Comparison of ENCODE assay signal across 8 cellular contexts in the genomic region with DNA sequence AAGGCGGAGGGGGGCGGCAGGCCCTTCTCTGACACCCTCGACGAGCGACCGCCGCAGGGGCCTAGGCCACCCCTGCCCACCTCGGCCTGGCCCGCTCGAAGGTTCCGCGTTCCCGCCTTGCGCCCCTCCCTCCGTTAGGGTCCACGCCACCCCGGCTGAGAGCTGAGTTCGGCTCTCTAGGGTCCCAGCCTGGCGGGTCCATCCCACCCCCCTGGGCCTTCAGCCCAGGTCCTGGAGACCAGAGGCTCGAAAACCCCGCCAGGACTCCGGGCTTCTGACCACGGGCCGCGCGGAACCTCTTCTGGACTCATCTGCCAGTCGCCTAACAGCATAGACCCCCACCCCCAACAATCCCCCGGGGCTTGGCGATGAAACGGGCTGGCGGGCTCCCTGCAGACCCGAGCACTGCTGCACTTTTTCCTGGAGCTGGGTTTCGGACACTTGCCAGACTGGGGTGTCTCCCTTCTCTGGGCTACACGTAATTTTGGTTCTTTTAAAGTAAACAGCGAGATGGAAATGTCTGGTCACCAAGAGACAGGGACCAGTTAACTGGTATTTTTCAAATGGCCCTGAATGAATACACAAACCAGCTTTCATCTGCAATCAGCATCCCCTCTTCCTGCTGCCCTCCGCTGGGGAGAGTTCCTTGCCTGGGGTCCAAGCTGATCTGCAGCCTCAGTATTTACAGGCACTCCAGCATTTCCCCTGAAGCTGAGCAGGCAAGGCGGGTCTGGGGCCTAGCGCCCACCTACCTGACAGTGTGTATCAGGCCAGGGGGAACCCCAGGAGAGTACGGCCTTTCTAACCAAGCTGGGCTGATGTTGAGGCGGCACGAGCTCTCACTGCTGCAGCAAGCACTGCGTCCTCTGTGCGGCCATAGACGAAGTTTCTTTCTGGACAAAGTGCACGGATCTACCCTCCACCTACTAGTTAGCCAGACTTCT. TPM values are rescaled to one million over a fixed set of nuclear protein-coding genes. Genes with fewer than 3 reads are reported as not detected.
DNase-seq lines count a peak whose midpoint lies in the region; ATAC-seq and TF ChIP-seq lines count a peak whose summit lies in the region.

No MANE protein-coding gene starts in this region.

- peaks cover 35% of the 10 kb centered on the region for H3K36me3 Mint-ChIP-seq in activated CD4-positive, alpha-beta T cell treated with anti-CD3 and anti-CD28 coated beads, Interleukin-2, amount 10 ng/mL, durations not matched to agents 24 days and 14 days (ENCODE audit: low read depth)
- peaks cover 14% of the 10 kb centered on the region for H3K36me3 Mint-ChIP-seq in activated naive CD8-positive, alpha-beta T cell treated with anti-CD3 and anti-CD28 coated beads, Interleukin-2, amount 50 U/mL, for 24 hours (ENCODE audit: low read depth)

- DNase-seq in activated CD4-positive, alpha-beta T cell treated with anti-CD3 and anti-CD28 coated beads, Interleukin-2, amount 10 ng/mL, durations not matched to agents 24 days and 14 days, result no peak
- DNase-seq in activated CD4-positive, alpha-beta T cell treated with anti-CD3 and anti-CD28 coated beads for 4 hours, result no peak
- DNase-seq in activated naive CD8-positive, alpha-beta T cell treated with anti-CD3 and anti-CD28 coated beads, Interleukin-2, amount 50 U/mL, for 24 hours, result no peak
- DNase-seq in left lobe of liver (ENCODE audit: low spot score), result peak; percentile 62
- no peak for DNase-seq in thoracic aorta (ENCODE audit: low spot score)
- no peak for DNase-seq in activated CD8-positive, alpha-beta memory T cell treated with anti-CD3 and anti-CD28 coated beads for 24 hours

- H3K4me3 Mint-ChIP-seq in activated CD4-positive, alpha-beta T cell treated with anti-CD3 and anti-CD28 coated beads, Interleukin-2, amount 10 ng/mL, durations not matched to agents 24 days and 14 days, result peak overlapping the region; percentile 72
- H3K4me3 Mint-ChIP-seq in activated naive CD8-positive, alpha-beta T cell treated with anti-CD3 and anti-CD28 coated beads, Interleukin-2, amount 50 U/mL, for 24 hours, result peak overlapping the region; percentile 12

- TF ChIP-seq CTCF in thoracic aorta (IDR thresholded peaks at IDR 0.05), result no peak

- H3K27me3 Mint-ChIP-seq in activated CD4-positive, alpha-beta T cell treated with anti-CD3 and anti-CD28 coated beads, Interleukin-2, amount 10 ng/mL, durations not matched to agents 24 days and 14 days, result no peaks in the 10 kb centered on the region
- no peaks in the 10 kb centered on the region for H3K27me3 Mint-ChIP-seq in activated naive CD8-positive, alpha-beta T cell treated with anti-CD3 and anti-CD28 coated beads, Interleukin-2, amount 50 U/mL, for 24 hours

- peaks cover 0 to 32% of the 10 kb centered on the region in 2 donors for H3K4me1 ChIP-seq in thoracic aorta (ENCODE audit: control insufficient read depth in 1 of 2, low read depth in 2 of 2)

- intact Hi-C loops in activated CD4-positive, alpha-beta T cell treated with anti-CD3 and anti-CD28 coated beads, Interleukin-2, amount 10 ng/mL, durations not matched to agents 24 days and 14 days (cut with micrococcal nuclease), result loop anchor here (2.0 to 5.0 kb wide), 2 partner anchors 21 to 120 kb away; a partner anchor contains a TSS

- H3K36me3 ChIP-seq in thoracic aorta, result peaks cover 32% of the 10 kb centered on the region

- H3K9me3 ChIP-seq in thoracic aorta, result no peaks in the 10 kb centered on the region

- no peak for ATAC-seq in activated naive CD8-positive, alpha-beta T cell treated with anti-CD3 and anti-CD28 coated beads, Interleukin-2, amount 50 U/mL, for 24 hours
- ATAC-seq in left lobe of liver (no peak), thoracic aorta (ENCODE audit: insufficient number of reproducible peaks, low FRiP score, low read depth) (no peak), GM21737 (IDR thresholded peaks at IDR 0.05; ENCODE audit: unreplicated experiment) (no peak), GM21717 (IDR thresholded peaks at IDR 0.05; ENCODE audit: unreplicated experiment) (no peak)

- H3K4me3 ChIP-seq in thoracic aorta, result peak overlapping the region; percentile 79

- peak overlapping the region; percentile 83 to 88 for H3K27ac ChIP-seq in thoracic aorta

- no peaks in the 10 kb centered on the region for H3K27me3 ChIP-seq in thoracic aorta (replicated peaks; ENCODE audit: insufficient read depth)

- H3K9me3 Mint-ChIP-seq in activated CD4-positive, alpha-beta T cell treated with anti-CD3 and anti-CD28 coated beads, Interleukin-2, amount 10 ng/mL, durations not matched to agents 24 days and 14 days, result no peaks in the 10 kb centered on the region
- H3K9me3 Mint-ChIP-seq in activated naive CD8-positive, alpha-beta T cell treated with anti-CD3 and anti-CD28 coated beads, Interleukin-2, amount 50 U/mL, for 24 hours, result no peaks in the 10 kb centered on the region

- H3K27ac Mint-ChIP-seq in activated CD4-positive, alpha-beta T cell treated with anti-CD3 and anti-CD28 coated beads, Interleukin-2, amount 10 ng/mL, durations not matched to agents 24 days and 14 days, result peak overlapping the region; percentile 79
- H3K27ac Mint-ChIP-seq in activated naive CD8-positive, alpha-beta T cell treated with anti-CD3 and anti-CD28 coated beads, Interleukin-2, amount 50 U/mL, for 24 hours, result peak overlapping the region; percentile 66

- H3K4me1 Mint-ChIP-seq in activated CD4-positive, alpha-beta T cell treated with anti-CD3 and anti-CD28 coated beads, Interleukin-2, amount 10 ng/mL, durations not matched to agents 24 days and 14 days, result peaks cover 22% of the 10 kb centered on the region
- H3K4me1 Mint-ChIP-seq in activated naive CD8-positive, alpha-beta T cell treated with anti-CD3 and anti-CD28 coated beads, Interleukin-2, amount 50 U/mL, for 24 hours, result peaks cover 24% of the 10 kb centered on the region

RNA-seq across cellular contexts. Expression of gene TRIM65, which starts 0.6 kb away (rescaled TPM):
- total RNA-seq in activated CD4-positive, alpha-beta T cell treated with anti-CD3 and anti-CD28 coated beads, Interleukin-2, amount 10 ng/mL, durations not matched to agents 24 days and 14 days, result 47.6 and 48.1 TPM in 2 replicates
- total RNA-seq in left lobe of liver (9.8 TPM), thoracic aorta (10 to 100 TPM; 21.4 to 22.6 TPM)

RNA-seq across cellular contexts. Expression of gene MRPL38, which starts 7.3 kb away (rescaled TPM):
- total RNA-seq in activated CD4-positive, alpha-beta T cell treated with anti-CD3 and anti-CD28 coated beads, Interleukin-2, amount 10 ng/mL, durations not matched to agents 24 days and 14 days, result 151 and 157 TPM in 2 replicates
- total RNA-seq in left lobe of liver (82.4 TPM), thoracic aorta (10 to 100 TPM; 42.4 to 56.2 TPM)

RNA-seq across cellular contexts. Expression of gene TRIM47, which starts 19.0 kb away (rescaled TPM):
- total RNA-seq in activated CD4-positive, alpha-beta T cell treated with anti-CD3 and anti-CD28 coated beads, Interleukin-2, amount 10 ng/mL, durations not matched to agents 24 days and 14 days, result 25.2 and 33.2 TPM in 2 replicates
- total RNA-seq in left lobe of liver (24.3 TPM), thoracic aorta (10 to 100 TPM; 58.9 to 94.0 TPM)

RNA-seq across cellular contexts. Expression of gene WBP2, which starts 42.2 kb away (rescaled TPM):
- total RNA-seq in activated CD4-positive, alpha-beta T cell treated with anti-CD3 and anti-CD28 coated beads, Interleukin-2, amount 10 ng/mL, durations not matched to agents 24 days and 14 days, result 68.9 and 70.0 TPM in 2 replicates
- total RNA-seq in left lobe of liver, result 68.3 TPM
- total RNA-seq in thoracic aorta, result 10 to 100 TPM; 55.8 to 83.1 TPM

RNA-seq across cellular contexts. Expression of gene FBF1, which starts 43.5 kb away (rescaled TPM):
- total RNA-seq in activated CD4-positive, alpha-beta T cell treated with anti-CD3 and anti-CD28 coated beads, Interleukin-2, amount 10 ng/mL, durations not matched to agents 24 days and 14 days, result 17.5 and 18.6 TPM in 2 replicates
- 3.4 TPM for total RNA-seq in left lobe of liver
- 1 to 10 TPM; 6.3 to 8.0 TPM for total RNA-seq in thoracic aorta
